2 cellular contexts compared by ENCODE assay signal in genomic region chr1:91952187-91952586, GRCh38.
TF ChIP-seq lines count a peak whose summit lies in the region.

No MANE protein-coding gene starts in this region.

TF ChIP-seq in GM12878, 131 proteins besides CTCF, POLR2A, EP300 and RAD21:
- TF ChIP-seq SMC3 (IDR thresholded peaks at IDR 0.05; ENCODE audit: borderline replicate concordance, low read length) (no peak), PBX3 (IDR thresholded peaks at IDR 0.05; ENCODE audit: insufficient replicate concordance, low read depth, low read length) (no peak), HDGF (IDR thresholded peaks at IDR 0.05) (no peak), YY1 (IDR thresholded peaks at IDR 0.05; ENCODE audit: low read depth, low read length) (no peak), NR2F1 (conservative IDR thresholded peaks at IDR 0.05) (no peak), MTA2 (IDR thresholded peaks at IDR 0.05; ENCODE audit: low read depth) (no peak), KLF5 (IDR thresholded peaks at IDR 0.05; ENCODE audit: partially characterized antibody) (no peak), E2F4 (IDR thresholded peaks at IDR 0.05; ENCODE audit: low read depth, low read length) (no peak), HCFC1 (IDR thresholded peaks at IDR 0.05; ENCODE audit: low read length) (no peak), SREBF1 (IDR thresholded peaks at IDR 0.05; ENCODE audit: low read length) (no peak), SUZ12 (IDR thresholded peaks at IDR 0.05; ENCODE audit: unreplicated experiment) (no peak), SIX5 (IDR thresholded peaks at IDR 0.05; ENCODE audit: low read depth, low read length, severe bottlenecking) (no peak), ZBED1 (IDR thresholded peaks at IDR 0.05; ENCODE audit: borderline replicate concordance) (no peak), HDAC6 (IDR thresholded peaks at IDR 0.05; ENCODE audit: unreplicated experiment) (no peak), ATF3 (IDR thresholded peaks at IDR 0.05; ENCODE audit: borderline replicate concordance, extremely low read depth, low read depth, low read length) (no peak), CEBPZ (IDR thresholded peaks at IDR 0.05; ENCODE audit: low read depth, low read length) (no peak), CBX5 (IDR thresholded peaks at IDR 0.05; ENCODE audit: low read depth) (no peak)

TF ChIP-seq in HEK293T, 16 proteins besides CTCF, POLR2A, EP300 and RAD21:
- TF ChIP-seq TARDBP (IDR thresholded peaks at IDR 0.05) (no peak), BHLHE40 (IDR thresholded peaks at IDR 0.05; ENCODE audit: borderline replicate concordance) (no peak), HDGF (IDR thresholded peaks at IDR 0.05; ENCODE audit: borderline replicate concordance) (no peak), L3MBTL2 (conservative IDR thresholded peaks at IDR 0.05) (no peak), SUZ12 (IDR thresholded peaks at IDR 0.05) (no peak), ARNT (IDR thresholded peaks at IDR 0.05) (no peak), PKNOX1 (IDR thresholded peaks at IDR 0.05) (no peak), SP1 (IDR thresholded peaks at IDR 0.05) (no peak), ELF4 (IDR thresholded peaks at IDR 0.05) (no peak), CTBP1 (IDR thresholded peaks at IDR 0.05; ENCODE audit: borderline replicate concordance) (no peak)
TF ChIP-seq in HEK293T: peak in this region for 0.
